ENCODE assay signal across 21 cellular contexts in the genomic region with DNA sequence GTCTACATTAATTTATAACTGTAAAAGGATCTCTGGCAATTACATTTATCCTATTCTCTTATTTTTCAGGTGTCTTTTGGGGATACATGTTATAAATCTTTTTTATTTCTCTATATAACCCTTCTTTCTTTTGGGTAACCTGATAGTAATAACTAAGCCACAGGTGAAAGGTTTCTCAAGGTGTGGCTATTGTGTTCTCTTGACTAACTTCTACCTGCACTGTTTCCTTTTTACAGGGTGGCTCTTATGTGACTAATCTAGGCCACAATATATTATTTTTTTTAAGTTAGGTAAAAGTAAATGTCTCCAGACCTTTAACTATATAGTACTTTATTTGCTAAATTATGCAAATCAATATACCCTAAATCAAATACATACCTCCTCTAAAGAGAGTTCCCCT.
A peak's percentile ranks its signal among the peaks of the same experiment; 100 is the strongest.
DNase-seq lines count a peak whose midpoint lies in the region; ATAC-seq, FAIRE-seq and TF ChIP-seq lines count a peak whose summit lies in the region.
"Had no signal": no experiment of that assay in that cellular context is flagged by ENCODE, and none has a peak within 500 bp of the region (broad histone marks: within the 10 kb centered on the region; RNA-seq: fewer than 3 reads in every experiment).

No MANE protein-coding gene starts in this region.

- no peak overlapping the region for H3K27ac ChIP-seq in OCI-LY7 (ENCODE audit: low read depth, low read length, poor library complexity, severe bottlenecking)
- peak overlapping the region; percentile 59 to 81 (median 78) for H3K27ac ChIP-seq in esophagus squamous epithelium
- H3K27ac ChIP-seq in small intestine (ENCODE audit: low read depth in 1 of 2, low read length in 1 of 2), result no peak overlapping the region
- H3K27ac ChIP-seq in testis, result no peak overlapping the region
- H3K27ac ChIP-seq: ascending aorta had no signal

- FAIRE-seq in small intestine (lab: Jason Lieb, UNC), result peak; percentile 39
- FAIRE-seq: colon, endometrium had no signal

- no peak for ATAC-seq in GM19467 (IDR thresholded peaks at IDR 0.05; ENCODE audit: unreplicated experiment)
- ATAC-seq: left lobe of liver; stimulated activated naive B cell treated with anti-CD40 and anti-IgM and Interleukin-4, amounts not matched to agents 10 μg/mL and 1 μg/mL and 100 μg/mL, for 72 hours had no signal

- no peak for DNase-seq in Calu3
- no peak for DNase-seq in OCI-LY7 (ENCODE audit: low spot score)
- no peak for DNase-seq in esophagus squamous epithelium (lab: John Stamatoyannopoulos, UW)
- DNase-seq in small intestine, result peak; percentile 68
- DNase-seq in activated naive CD4-positive, alpha-beta T cell treated with Interleukin-2 at 50 U/mL for 16 hours, result no peak
- DNase-seq in A172 (ENCODE audit: low spot score), result no peak
- DNase-seq in testis, result no peak
- DNase-seq: activated B cell treated with CpG ODN at 0.5 μM for 24 hours; activated naive CD4-positive, alpha-beta T cell treated with anti-CD3 and anti-CD28 coated beads, Interleukin-2, amount 50 U/mL, for 16 hours; activated T-cell treated with anti-CD3 and anti-CD28 coated beads, Interleukin-2, amount 50 U/mL, for 48 hours; foreskin fibroblast; GOT3; OCI-M1; stimulated activated naive B cell treated with anti-CD40 and anti-IgM and Interleukin-4, amounts not matched to agents 10 μg/mL and 1 μg/mL and 100 μg/mL, for 72 hours had no signal

- no peaks in the 10 kb centered on the region for H3K9me3 Mint-ChIP-seq in Calu3 (ENCODE audit: low read depth, unreplicated experiment)
- H3K9me3 Mint-ChIP-seq: activated B cell treated with CpG ODN at 0.5 μM for 24 hours; activated CD8-positive, alpha-beta T cell treated with anti-CD3 and anti-CD28 coated beads for 36 hours; stimulated activated naive B cell treated with anti-CD40 and anti-IgM and Interleukin-4, amounts not matched to agents 10 μg/mL and 1 μg/mL and 100 μg/mL, for 72 hours had no signal

- H3K36me3 ChIP-seq in OCI-LY7 (ENCODE audit: insufficient read depth, low read length) (no peaks in the 10 kb centered on the region), esophagus squamous epithelium (no peaks in the 10 kb centered on the region), small intestine (ENCODE audit: control insufficient read depth in 2 of 2, insufficient read depth in 2 of 2, low read length in 2 of 2) (no peaks in the 10 kb centered on the region), testis (ENCODE audit: low read depth, missing control alignments) (no peaks in the 10 kb centered on the region)
- H3K36me3 ChIP-seq: ascending aorta had no signal

- TF ChIP-seq CTCF in Calu3 (IDR thresholded peaks at IDR 0.05; ENCODE audit: unreplicated experiment), result no peak
- TF ChIP-seq CTCF in OCI-LY7 (conservative IDR thresholded peaks at IDR 0.05; ENCODE audit: low read length), result no peak
- TF ChIP-seq CTCF in esophagus squamous epithelium (IDR thresholded peaks at IDR 0.05), result no peak
- TF ChIP-seq CTCF in testis (IDR thresholded peaks at IDR 0.05), result no peak

- H3K4me3 ChIP-seq in OCI-LY7 (ENCODE audit: low read depth, low read length, poor library complexity, severe bottlenecking) (no peak overlapping the region), esophagus squamous epithelium (no peak overlapping the region), small intestine (ENCODE audit: low read depth in 1 of 2, low read length in 2 of 2) (no peak overlapping the region), testis (no peak overlapping the region)
- H3K4me3 ChIP-seq: ascending aorta had no signal

- H3K9me2 ChIP-seq in OCI-LY7 (ENCODE audit: insufficient read depth, low read length), result no peaks in the 10 kb centered on the region

- no TSS peak for BruUV-seq in Calu3 (replicated peaks; lab: Mats Ljungman, UMichigan)
- BruUV-seq in OCI-LY7 (replicated peaks; lab: Mats Ljungman, UMichigan), result no TSS peak

- H3K4me1 ChIP-seq in OCI-LY7 (ENCODE audit: insufficient read depth, low read length, poor library complexity, severe bottlenecking) (peaks cover 39% of the 10 kb centered on the region), esophagus squamous epithelium (peaks cover 13 to 70% (median 19%) of the 10 kb centered on the region in 3 donors), small intestine (ENCODE audit: control insufficient read depth in 2 of 2, insufficient read depth in 1 of 2, low read depth in 1 of 2, low read length in 1 of 2) (peaks cover 5 to 7% of the 10 kb centered on the region in 2 donors), testis (no peaks in the 10 kb centered on the region)
- H3K4me1 ChIP-seq: ascending aorta had no signal

- H3K4me3 Mint-ChIP-seq in Calu3 (ENCODE audit: low read depth, unreplicated experiment), result peak overlapping the region; percentile 35
- H3K4me3 Mint-ChIP-seq: activated B cell treated with CpG ODN at 0.5 μM for 24 hours; activated CD8-positive, alpha-beta T cell treated with anti-CD3 and anti-CD28 coated beads for 36 hours; B cell; stimulated activated naive B cell treated with anti-CD40 and anti-IgM and Interleukin-4, amounts not matched to agents 10 μg/mL and 1 μg/mL and 100 μg/mL, for 72 hours had no signal

- no peaks in the 10 kb centered on the region for H4K20me1 ChIP-seq in OCI-LY7 (ENCODE audit: insufficient read depth, low read length)

- POLR2A ChIA-PET in OCI-LY7 (lab: Charles Lee), result interaction anchor here (0.6 to 2.9 kb wide), 6 partner anchors 12 to 53 kb away, joined by 3 to 23 read pairs (median 3); no protein-coding TSS in a partner anchor

- TF ChIP-seq POLR2A in esophagus squamous epithelium (IDR thresholded peaks at IDR 0.05), result no peak
- no peak for TF ChIP-seq POLR2A in testis (IDR thresholded peaks at IDR 0.05)

- H2AFZ ChIP-seq in OCI-LY7 (ENCODE audit: low read length), result peak overlapping the region; percentile 66; the same call in 1 of the 2 replicates

- H3K79me2 ChIP-seq in OCI-LY7 (ENCODE audit: insufficient read depth, low read depth, low read length), result no peaks in the 10 kb centered on the region

- peaks cover 51% of the 10 kb centered on the region for H3K36me3 Mint-ChIP-seq in Calu3 (ENCODE audit: insufficient read depth, unreplicated experiment)
- H3K36me3 Mint-ChIP-seq: stimulated activated naive B cell treated with anti-CD40 and anti-IgM and Interleukin-4, amounts not matched to agents 10 μg/mL and 1 μg/mL and 100 μg/mL, for 72 hours had no signal

- H3K4me2 ChIP-seq in OCI-LY7 (ENCODE audit: low read length), result peak overlapping the region; percentile 48

- CTCF ChIA-PET in Calu3 (lab: Charles Lee), result interaction anchor here (0.9 to 1.5 kb wide), 6 partner anchors 8 to 81 kb away, joined by 3 to 6 read pairs (median 3); no protein-coding TSS in a partner anchor
- CTCF ChIA-PET in OCI-LY7 (lab: Charles Lee; ENCODE audit: unreplicated experiment), result no interaction called here

- H3K27ac Mint-ChIP-seq in Calu3 (ENCODE audit: unreplicated experiment), result peak overlapping the region; percentile 96
- H3K27ac Mint-ChIP-seq: activated B cell treated with CpG ODN at 0.5 μM for 24 hours; activated CD8-positive, alpha-beta T cell treated with anti-CD3 and anti-CD28 coated beads for 36 hours; B cell; stimulated activated naive B cell treated with anti-CD40 and anti-IgM and Interleukin-4, amounts not matched to agents 10 μg/mL and 1 μg/mL and 100 μg/mL, for 72 hours had no signal

- H3K9me3 ChIP-seq in OCI-LY7 (ENCODE audit: low read length) (no peaks in the 10 kb centered on the region), esophagus squamous epithelium (no peaks in the 10 kb centered on the region), small intestine (ENCODE audit: control insufficient read depth, low read depth) (no peaks in the 10 kb centered on the region), testis (no peaks in the 10 kb centered on the region)
- H3K9me3 ChIP-seq: ascending aorta had no signal

- H3K4me1 Mint-ChIP-seq in Calu3 (ENCODE audit: low read depth, unreplicated experiment), result peaks cover 85% of the 10 kb centered on the region
- H3K4me1 Mint-ChIP-seq: activated B cell treated with CpG ODN at 0.5 μM for 24 hours; B cell; stimulated activated naive B cell treated with anti-CD40 and anti-IgM and Interleukin-4, amounts not matched to agents 10 μg/mL and 1 μg/mL and 100 μg/mL, for 72 hours had no signal

- no peaks in the 10 kb centered on the region for H3K27me3 Mint-ChIP-seq in Calu3 (ENCODE audit: unreplicated experiment)
- H3K27me3 Mint-ChIP-seq: activated B cell treated with CpG ODN at 0.5 μM for 24 hours; B cell; stimulated activated naive B cell treated with anti-CD40 and anti-IgM and Interleukin-4, amounts not matched to agents 10 μg/mL and 1 μg/mL and 100 μg/mL, for 72 hours had no signal

- H3K27me3 ChIP-seq in esophagus squamous epithelium (no peaks in the 10 kb centered on the region), small intestine (ENCODE audit: control insufficient read depth in 2 of 2, insufficient read depth in 2 of 2, low read length in 2 of 2) (no peaks in the 10 kb centered on the region), testis (no peaks in the 10 kb centered on the region)
- H3K27me3 ChIP-seq: ascending aorta had no signal

- intact Hi-C loops in Calu3 (cut with micrococcal nuclease; ENCODE audit: unreplicated experiment) (loop anchor here (5.0 kb wide), 2 partner anchors 40 to 190 kb away; no protein-coding TSS in a partner anchor), OCI-LY7 (cut with micrococcal nuclease; ENCODE audit: unreplicated experiment) (no loop called here), esophagus squamous epithelium (cut with DNase I) (no loop called here), testis (cut with DNase I; ENCODE audit: low total_unique reads) (no loop called here)

Comparison
In these comparisons a context has a peak if more than half of its experiments do, and no peak if none do; other contexts are left out.
1. H3K27ac ChIP-seq: peak in esophagus squamous epithelium (4 of 4); none in OCI-LY7 (single experiment), small intestine (0 of 2) and testis (0 of 2).